In the genomic region with DNA sequence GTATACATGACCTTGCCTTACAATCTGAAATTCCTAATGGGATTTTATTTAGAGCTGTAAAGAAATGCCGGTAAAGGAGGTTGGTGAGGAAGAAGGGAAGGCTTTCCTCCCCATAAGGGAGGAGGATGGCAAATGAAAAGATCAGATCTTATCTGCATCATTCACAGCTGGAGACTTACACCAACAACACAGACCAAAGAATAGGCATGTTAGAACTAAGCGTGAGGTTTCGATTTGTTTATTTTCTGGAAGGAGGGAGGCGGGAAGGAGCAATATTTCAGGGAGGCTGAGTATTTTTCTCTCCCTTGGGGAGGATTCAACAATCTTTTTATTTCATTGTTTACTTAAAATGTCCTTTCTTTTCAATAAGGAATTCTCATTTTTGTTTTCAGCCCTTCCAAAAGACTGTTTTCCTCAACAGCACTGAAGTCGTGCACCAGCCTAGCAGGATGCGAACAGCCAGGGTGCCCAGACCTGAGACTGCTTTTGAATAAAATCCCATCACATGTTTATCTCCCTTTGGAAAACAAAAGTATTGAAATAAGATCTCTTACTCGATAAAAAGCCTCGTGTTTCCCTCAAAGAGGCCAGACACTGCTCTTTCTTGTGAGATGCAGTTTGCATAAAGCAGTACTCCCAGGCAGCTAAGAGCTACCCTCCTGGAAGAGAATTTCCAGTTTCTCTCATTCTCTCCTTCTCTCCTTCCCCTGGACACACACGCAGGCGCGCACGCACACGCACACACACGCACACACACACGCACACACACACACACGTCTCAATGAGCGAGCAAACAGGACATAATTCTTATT, we compare ENCODE assay signal across 10 cellular contexts.
DNase-seq lines count a peak whose midpoint lies in the region; ATAC-seq and TF ChIP-seq lines count a peak whose summit lies in the region.
"Had no signal": no experiment of that assay in that cellular context is flagged by ENCODE, and none has a peak within 500 bp of the region (broad histone marks: within the 10 kb centered on the region; RNA-seq: fewer than 3 reads in every experiment).

No MANE protein-coding gene starts in this region.

- H3K4me1 Mint-ChIP-seq in T-helper 17 cell: peaks cover 5% of the 10 kb centered on the region

- H3K36me3 Mint-ChIP-seq in T-helper 17 cell (ENCODE audit: low read depth): peaks cover 2% of the 10 kb centered on the region

- DNase-seq in DMS79 treated with DMSO at 0.1 percent for 48 hours (lab: John Stamatoyannopoulos, UW): peak; percentile 57
- peak; percentile 40 for DNase-seq in OCI-M1 (lab: John Stamatoyannopoulos, UW)
- DNase-seq in fibroblast of mammary gland (ENCODE audit: low read depth): peak; percentile 54
- peak; percentile 27 for DNase-seq in renal cortical epithelial cell (ENCODE audit: low read depth)
- DNase-seq in T-helper 17 cell: no peak
- DNase-seq in KG1 (lab: John Stamatoyannopoulos, UW): no peak
- DNase-seq: stimulated activated CD4-positive, alpha-beta T cell treated with anti-CD3 and anti-CD28 coated beads, Interleukin-4, amount 100 ng/mL, for 4 hours had no signal

- H3K27me3 Mint-ChIP-seq in T-helper 17 cell: peaks cover 6% of the 10 kb centered on the region
- H3K27me3 Mint-ChIP-seq: dendritic cell treated with granulocyte-macrophage colony-stimulating factor and Interleukin-4, amounts not matched to agents 40 ng/mL and 50 ng/mL, for 4 days had no signal

- ATAC-seq in T-helper 17 cell (no peak), GM18867 (IDR thresholded peaks at IDR 0.05; ENCODE audit: unreplicated experiment) (no peak), GM19351 (IDR thresholded peaks at IDR 0.05; ENCODE audit: unreplicated experiment) (no peak)

- H3K4me3 ChIP-seq in fibroblast of mammary gland (ENCODE audit: control insufficient read depth, low read depth, low read length): peak overlapping the region; percentile 43

- H3K4me3 Mint-ChIP-seq in T-helper 17 cell: no peak overlapping the region
- H3K4me3 Mint-ChIP-seq: dendritic cell treated with granulocyte-macrophage colony-stimulating factor and Interleukin-4, amounts not matched to agents 40 ng/mL and 50 ng/mL, for 4 days had no signal

- no peak for TF ChIP-seq CTCF in fibroblast of mammary gland (conservative IDR thresholded peaks at IDR 0.05; ENCODE audit: control insufficient read depth, insufficient read depth, low read depth, low read length)

- H3K27ac Mint-ChIP-seq in T-helper 17 cell: no peak overlapping the region
- H3K27ac Mint-ChIP-seq: dendritic cell treated with granulocyte-macrophage colony-stimulating factor and Interleukin-4, amounts not matched to agents 40 ng/mL and 50 ng/mL, for 4 days had no signal

- H3K9me3 ChIP-seq in T-helper 17 cell (ENCODE audit: control insufficient read depth, low read length, poor library complexity, severe bottlenecking): no peaks in the 10 kb centered on the region

Comparison
In these comparisons a context has a peak if more than half of its experiments do, and no peak if none do; other contexts are left out.
1. DNase-seq: peak in DMS79 treated with DMSO at 0.1 percent for 48 hours (single experiment), OCI-M1 (single experiment), fibroblast of mammary gland (single experiment) and renal cortical epithelial cell (single experiment); none in T-helper 17 cell (0 of 3) and KG1 (single experiment).